1 cellular context compared by ENCODE assay signal in the genomic region with DNA sequence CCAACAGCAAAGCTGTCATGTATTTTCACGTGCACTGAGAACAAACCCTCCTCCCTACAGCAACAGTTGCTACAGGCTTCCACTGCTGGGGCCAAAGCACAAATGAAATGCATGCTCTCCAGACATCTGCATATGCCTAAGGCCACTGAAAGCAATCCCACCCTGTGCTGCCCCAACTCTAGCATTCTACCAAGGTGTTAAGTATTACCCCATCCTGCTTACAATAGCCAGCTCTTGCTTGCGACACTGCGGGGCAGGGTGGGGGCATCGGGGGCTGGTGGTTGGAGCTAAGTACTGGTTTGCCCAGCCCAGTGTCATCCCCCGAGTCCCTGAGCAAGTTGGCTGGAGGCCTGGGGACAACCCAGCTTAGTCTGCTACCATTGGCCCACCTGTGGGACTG.
TF ChIP-seq lines count a peak whose summit lies in the region.

No MANE protein-coding gene starts in this region.

TF ChIP-seq in IMR-90, 13 proteins besides CTCF, POLR2A, EP300 and RAD21 (continued from another document):
- TF ChIP-seq MXI1 (IDR thresholded peaks at IDR 0.05; ENCODE audit: borderline replicate concordance, low read depth, low read length): no peak
- TF ChIP-seq FOS (IDR thresholded peaks at IDR 0.05; ENCODE audit: low read depth, low read length): no peak
- no peak for TF ChIP-seq NFE2L2 (IDR thresholded peaks at IDR 0.05; ENCODE audit: low read depth, low read length)
- TF ChIP-seq CHD1 (IDR thresholded peaks at IDR 0.05; ENCODE audit: low read depth, low read length): no peak
- TF ChIP-seq RFX5 (IDR thresholded peaks at IDR 0.05; ENCODE audit: low read depth, low read length): no peak
- no peak for TF ChIP-seq SMC3 (IDR thresholded peaks at IDR 0.05; ENCODE audit: low read depth, low read length)
